Comparison of ENCODE assay signal across 8 cellular contexts in the genomic region with DNA sequence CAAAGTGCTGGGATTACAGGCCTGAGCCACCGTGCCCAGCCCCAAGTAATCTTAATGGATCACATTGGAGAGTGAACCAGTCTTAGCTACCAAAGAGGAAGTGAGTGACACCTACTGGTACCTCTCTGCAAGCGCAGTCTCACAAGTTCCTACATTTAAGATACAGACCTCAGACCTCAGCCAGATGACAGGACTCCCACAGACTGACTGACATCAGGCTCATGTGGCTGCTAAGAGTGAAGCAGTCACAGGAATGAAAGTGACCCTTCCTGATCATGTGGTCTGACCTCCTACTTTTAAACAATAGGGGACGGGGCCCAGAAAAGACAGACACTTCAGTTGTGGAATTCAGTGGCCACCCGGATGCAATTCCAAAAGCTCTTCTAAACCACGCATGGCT. TPM values are rescaled to one million over a fixed set of nuclear protein-coding genes. Genes with fewer than 3 reads are reported as not detected.
DNase-seq lines count a peak whose midpoint lies in the region; ATAC-seq and TF ChIP-seq lines count a peak whose summit lies in the region.

No MANE protein-coding gene starts in this region.

- TF ChIP-seq CTCF in epithelial cell of esophagus (IDR thresholded peaks at IDR 0.05; ENCODE audit: insufficient read depth, low read depth, low read length, missing control alignments): peak; percentile 88

- no peak overlapping the region for H3K4me3 Mint-ChIP-seq in naive thymus-derived CD4-positive, alpha-beta T cell

- H3K27me3 Mint-ChIP-seq in naive thymus-derived CD4-positive, alpha-beta T cell: no peaks in the 10 kb centered on the region

- no peaks in the 10 kb centered on the region for H3K27me3 ChIP-seq in naive thymus-derived CD4-positive, alpha-beta T cell (ENCODE audit: control insufficient read depth in 2 of 2, insufficient read depth in 2 of 2, low read length in 2 of 2)

- H3K36me3 Mint-ChIP-seq in naive thymus-derived CD4-positive, alpha-beta T cell: no peaks in the 10 kb centered on the region

- peak; percentile 56 for ATAC-seq in GM21367 (IDR thresholded peaks at IDR 0.05; ENCODE audit: unreplicated experiment)
- peak; percentile 98 for ATAC-seq in naive thymus-derived CD4-positive, alpha-beta T cell

- no peaks in the 10 kb centered on the region for H3K9me3 Mint-ChIP-seq in naive thymus-derived CD4-positive, alpha-beta T cell

- peaks cover 0 to under 1% of the 10 kb centered on the region in 2 donors for H3K4me1 ChIP-seq in naive thymus-derived CD4-positive, alpha-beta T cell (ENCODE audit: control insufficient read depth in 2 of 2, insufficient read depth in 2 of 2, low read length in 2 of 2)

- POLR2A ChIA-PET in naive thymus-derived CD4-positive, alpha-beta T cell (lab: Charles Lee): interaction anchor here (0.6 to 1.4 kb wide), 9 partner anchors 8 to 256 kb away, joined by 3 to 5 read pairs (median 3); partner anchors contain the start of gene LEO1

- intact Hi-C loops in naive thymus-derived CD4-positive, alpha-beta T cell (cut with micrococcal nuclease): loop anchor here (1.0 to 5.0 kb wide), 12 partner anchors 19 to 577 kb away; partner anchors contain the start of gene LYSMD2 (in 1 of the 2)

- H3K4me3 ChIP-seq in epithelial cell of esophagus (ENCODE audit: low read length): no peak overlapping the region
- H3K4me3 ChIP-seq in naive thymus-derived CD4-positive, alpha-beta T cell (ENCODE audit: low read length): no peak overlapping the region

- H3K4me1 Mint-ChIP-seq in naive thymus-derived CD4-positive, alpha-beta T cell: peaks cover 10 to 26% (median 19%) of the 10 kb centered on the region in 7 donors

- no peaks in the 10 kb centered on the region for H3K36me3 ChIP-seq in naive thymus-derived CD4-positive, alpha-beta T cell (ENCODE audit: control insufficient read depth in 2 of 3, insufficient read depth in 3 of 3, low read length in 3 of 3)

- H3K27ac Mint-ChIP-seq in naive thymus-derived CD4-positive, alpha-beta T cell: peak overlapping the region in 2 of 9 donors; percentile 19 to 56

- no peaks in the 10 kb centered on the region for H3K9me3 ChIP-seq in naive thymus-derived CD4-positive, alpha-beta T cell (ENCODE audit: control insufficient read depth in 2 of 3, low read length in 3 of 3)

- peak; percentile 75 for DNase-seq in D341Med (ENCODE audit: low spot score)
- peak; percentile 35 for DNase-seq in HK-2 (ENCODE audit: unreplicated experiment)
- DNase-seq in NOMO-1 (lab: John Stamatoyannopoulos, UW; ENCODE audit: unreplicated experiment in 2 of 2): peak; percentile 35 to 83
- DNase-seq in activated CD8-positive, alpha-beta memory T cell treated with anti-CD3 and anti-CD28 coated beads for 4 hours (ENCODE audit: low read depth in 2 of 2): peak; percentile 23 to 59
- DNase-seq in epithelial cell of esophagus (ENCODE audit: low read depth): peak; percentile 89
- peak in 8 of 9 donors; percentile 51 to 74 (median 65) for DNase-seq in naive thymus-derived CD4-positive, alpha-beta T cell
- peak in 5 of 6 experiments; percentile 27 to 72 (median 50) for DNase-seq in stimulated activated naive CD4-positive, alpha-beta T cell (lab: John Stamatoyannopoulos, UW)

- CTCF ChIA-PET in naive thymus-derived CD4-positive, alpha-beta T cell (lab: Charles Lee): interaction anchor here (0.6 to 2.5 kb wide), 20 partner anchors 8 to 507 kb away, joined by 3 to 16 read pairs (median 4); partner anchors contain the start of gene LEO1

- H3K27ac ChIP-seq in naive thymus-derived CD4-positive, alpha-beta T cell (ENCODE audit: low read depth, low read length): no peak overlapping the region

RNA-seq across cellular contexts. Expression of gene GNB5, which starts 36.3 kb away (rescaled TPM):
- 10 to 100 TPM; 35.9 to 80.0 (median 50.7) TPM for total RNA-seq in naive thymus-derived CD4-positive, alpha-beta T cell
- polyA plus RNA-seq in naive thymus-derived CD4-positive, alpha-beta T cell: 10 to 100 TPM; 35.1 to 49.0 TPM

Comparison
In these comparisons a context has a peak if more than half of its experiments do, and no peak if none do; other contexts are left out.
1. DNase-seq: peak in every context shown above with its lines; median percentile 89 in epithelial cell of esophagus; 75 in D341Med; 65 in naive thymus-derived CD4-positive, alpha-beta T cell; 59 in NOMO-1; 50 in stimulated activated naive CD4-positive, alpha-beta T cell; 41 in activated CD8-positive, alpha-beta memory T cell treated with anti-CD3 and anti-CD28 coated beads for 4 hours; 35 in HK-2.